Comparison of ENCODE assay signal across 1 cellular context in the genomic region with DNA sequence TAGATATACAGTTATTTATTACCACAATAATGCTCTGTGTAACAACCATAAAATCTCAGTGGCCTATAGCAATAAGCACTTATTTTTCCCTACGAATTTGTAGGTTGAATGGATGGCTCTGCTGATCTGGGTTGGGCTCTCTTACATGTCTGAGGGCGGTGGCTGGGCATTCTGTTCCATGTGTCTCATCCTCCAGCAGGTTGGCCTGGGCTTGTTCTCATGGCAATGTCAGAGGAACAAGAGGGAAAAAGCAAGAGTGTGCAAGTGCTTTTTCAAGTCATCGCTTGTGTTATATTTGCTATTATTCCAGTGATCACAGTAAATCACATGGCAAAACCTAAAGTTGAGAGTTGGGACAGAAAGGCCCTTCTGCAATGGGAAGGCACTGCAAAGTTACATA.
TF ChIP-seq lines count a peak whose summit lies in the region.

No MANE protein-coding gene starts in this region.

TF ChIP-seq in WTC11, 78 proteins besides CTCF, POLR2A, EP300 and RAD21 (continued from another document):
- TF ChIP-seq, protein P1, sequence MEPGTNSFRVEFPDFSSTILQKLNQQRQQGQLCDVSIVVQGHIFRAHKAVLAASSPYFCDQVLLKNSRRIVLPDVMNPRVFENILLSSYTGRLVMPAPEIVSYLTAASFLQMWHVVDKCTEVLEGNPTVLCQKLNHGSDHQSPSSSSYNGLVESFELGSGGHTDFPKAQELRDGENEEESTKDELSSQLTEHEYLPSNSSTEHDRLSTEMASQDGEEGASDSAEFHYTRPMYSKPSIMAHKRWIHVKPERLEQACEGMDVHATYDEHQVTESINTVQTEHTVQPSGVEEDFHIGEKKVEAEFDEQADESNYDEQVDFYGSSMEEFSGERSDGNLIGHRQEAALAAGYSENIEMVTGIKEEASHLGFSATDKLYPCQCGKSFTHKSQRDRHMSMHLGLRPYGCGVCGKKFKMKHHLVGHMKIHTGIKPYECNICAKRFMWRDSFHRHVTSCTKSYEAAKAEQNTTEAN (CRISPR knock-in tag; IDR thresholded peaks at IDR 0.05): no peak
- TF ChIP-seq TEAD4 (CRISPR knock-in tag; IDR thresholded peaks at IDR 0.05) (no peak), NR1H2 (CRISPR knock-in tag; IDR thresholded peaks at IDR 0.05) (no peak), ZNF423 (CRISPR knock-in tag; IDR thresholded peaks at IDR 0.05) (no peak), TEAD1 (CRISPR knock-in tag; IDR thresholded peaks at IDR 0.05) (no peak)
- TF ChIP-seq, protein P2, sequence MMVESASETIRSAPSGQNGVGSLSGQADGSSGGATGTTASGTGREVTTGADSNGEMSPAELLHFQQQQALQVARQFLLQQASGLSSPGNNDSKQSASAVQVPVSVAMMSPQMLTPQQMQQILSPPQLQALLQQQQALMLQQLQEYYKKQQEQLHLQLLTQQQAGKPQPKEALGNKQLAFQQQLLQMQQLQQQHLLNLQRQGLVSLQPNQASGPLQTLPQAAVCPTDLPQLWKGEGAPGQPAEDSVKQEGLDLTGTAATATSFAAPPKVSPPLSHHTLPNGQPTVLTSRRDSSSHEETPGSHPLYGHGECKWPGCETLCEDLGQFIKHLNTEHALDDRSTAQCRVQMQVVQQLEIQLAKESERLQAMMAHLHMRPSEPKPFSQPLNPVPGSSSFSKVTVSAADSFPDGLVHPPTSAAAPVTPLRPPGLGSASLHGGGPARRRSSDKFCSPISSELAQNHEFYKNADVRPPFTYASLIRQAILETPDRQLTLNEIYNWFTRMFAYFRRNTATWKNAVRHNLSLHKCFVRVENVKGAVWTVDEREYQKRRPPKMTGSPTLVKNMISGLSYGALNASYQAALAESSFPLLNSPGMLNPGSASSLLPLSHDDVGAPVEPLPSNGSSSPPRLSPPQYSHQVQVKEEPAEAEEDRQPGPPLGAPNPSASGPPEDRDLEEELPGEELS (CRISPR knock-in tag; IDR thresholded peaks at IDR 0.05): no peak
- TF ChIP-seq, protein P3, sequence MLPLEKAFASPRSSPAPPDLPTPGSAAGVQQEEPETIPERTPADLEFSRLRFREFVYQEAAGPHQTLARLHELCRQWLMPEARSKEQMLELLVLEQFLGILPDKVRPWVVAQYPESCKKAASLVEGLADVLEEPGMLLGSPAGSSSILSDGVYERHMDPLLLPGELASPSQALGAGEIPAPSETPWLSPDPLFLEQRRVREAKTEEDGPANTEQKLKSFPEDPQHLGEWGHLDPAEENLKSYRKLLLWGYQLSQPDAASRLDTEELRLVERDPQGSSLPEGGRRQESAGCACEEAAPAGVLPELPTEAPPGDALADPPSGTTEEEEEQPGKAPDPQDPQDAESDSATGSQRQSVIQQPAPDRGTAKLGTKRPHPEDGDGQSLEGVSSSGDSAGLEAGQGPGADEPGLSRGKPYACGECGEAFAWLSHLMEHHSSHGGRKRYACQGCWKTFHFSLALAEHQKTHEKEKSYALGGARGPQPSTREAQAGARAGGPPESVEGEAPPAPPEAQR (CRISPR knock-in tag; IDR thresholded peaks at IDR 0.05): no peak
- TF ChIP-seq, protein P4, sequence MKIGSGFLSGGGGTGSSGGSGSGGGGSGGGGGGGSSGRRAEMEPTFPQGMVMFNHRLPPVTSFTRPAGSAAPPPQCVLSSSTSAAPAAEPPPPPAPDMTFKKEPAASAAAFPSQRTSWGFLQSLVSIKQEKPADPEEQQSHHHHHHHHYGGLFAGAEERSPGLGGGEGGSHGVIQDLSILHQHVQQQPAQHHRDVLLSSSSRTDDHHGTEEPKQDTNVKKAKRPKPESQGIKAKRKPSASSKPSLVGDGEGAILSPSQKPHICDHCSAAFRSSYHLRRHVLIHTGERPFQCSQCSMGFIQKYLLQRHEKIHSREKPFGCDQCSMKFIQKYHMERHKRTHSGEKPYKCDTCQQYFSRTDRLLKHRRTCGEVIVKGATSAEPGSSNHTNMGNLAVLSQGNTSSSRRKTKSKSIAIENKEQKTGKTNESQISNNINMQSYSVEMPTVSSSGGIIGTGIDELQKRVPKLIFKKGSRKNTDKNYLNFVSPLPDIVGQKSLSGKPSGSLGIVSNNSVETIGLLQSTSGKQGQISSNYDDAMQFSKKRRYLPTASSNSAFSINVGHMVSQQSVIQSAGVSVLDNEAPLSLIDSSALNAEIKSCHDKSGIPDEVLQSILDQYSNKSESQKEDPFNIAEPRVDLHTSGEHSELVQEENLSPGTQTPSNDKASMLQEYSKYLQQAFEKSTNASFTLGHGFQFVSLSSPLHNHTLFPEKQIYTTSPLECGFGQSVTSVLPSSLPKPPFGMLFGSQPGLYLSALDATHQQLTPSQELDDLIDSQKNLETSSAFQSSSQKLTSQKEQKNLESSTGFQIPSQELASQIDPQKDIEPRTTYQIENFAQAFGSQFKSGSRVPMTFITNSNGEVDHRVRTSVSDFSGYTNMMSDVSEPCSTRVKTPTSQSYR (CRISPR knock-in tag; IDR thresholded peaks at IDR 0.05): no peak
TF ChIP-seq in WTC11: peak in this region for 0.
